28 cellular contexts compared by ENCODE assay signal in genomic region chr1:234018816-234019215, GRCh38.
"Had no signal": no experiment of that assay in that cellular context is flagged by ENCODE, and none has a peak within 500 bp of the region (broad histone marks: within the 10 kb centered on the region; RNA-seq: fewer than 3 reads in every experiment).

No MANE protein-coding gene starts in this region.

- DNase-seq: hypothalamus; immature natural killer cell; left ventricle myocardium inferior; midbrain; mucosa of descending colon; naive thymus-derived CD4-positive, alpha-beta T cell; ovary; posterior cingulate gyrus; retina; right cardiac atrium; stimulated activated CD4-positive, alpha-beta T cell treated with anti-CD3 and anti-CD28 coated beads, Interleukin-12 subunit alpha, Interleukin-12 subunit beta, amount 100 ng/mL, for 4 hours; stimulated activated CD4-positive, alpha-beta T cell treated with anti-CD3 and anti-CD28 coated beads, Interleukin-15, amount 100 ng/mL, for 24 hours; stimulated activated CD4-positive, alpha-beta T cell treated with anti-CD3 and anti-CD28 coated beads, Interleukin-2, amount 100 ng/mL, for 24 hours; stimulated activated CD4-positive, alpha-beta T cell treated with anti-CD3 and anti-CD28 coated beads, Interleukin-4, amount 100 ng/mL, for 1 hour; stimulated activated naive B cell treated with anti-CD40 and anti-IgM and Interleukin-4, amounts not matched to agents 10 μg/mL and 1 μg/mL and 100 μg/mL, for 72 hours; stimulated activated naive CD8-positive, alpha-beta T cell treated with anti-CD3 and anti-CD28 coated beads, Interleukin-15, Interleukin-2, amounts not matched to agents 100 U/mL and 50 U/mL, for 24 hours; stomach; testis; thyroid gland; transverse colon; upper lobe of left lung had no signal

- FAIRE-seq: islet of Langerhans had no signal

- H3K36me3 ChIP-seq: left ventricle myocardium inferior, ovary, prostate gland, stomach, thyroid gland, transverse colon, upper lobe of left lung, vagina had no signal

- H3K9me3 ChIP-seq: left ventricle myocardium inferior, mucosa of descending colon, ovary, prostate gland, stomach, testis, thyroid gland, transverse colon, vagina had no signal

- H3K27me3 ChIP-seq: ovary, stomach, testis, thyroid gland, transverse colon, upper lobe of left lung, vagina had no signal

- ATAC-seq: mucosa of descending colon; naive thymus-derived CD4-positive, alpha-beta T cell; natural killer cell treated with Interleukin-12 subunit alpha and Interleukin-12 subunit beta and Interleukin-15 and Interleukin-18, amount 100 ng/mL, for 72 hours; right cardiac atrium; sciatic nerve; stimulated activated naive B cell treated with anti-CD40 and anti-IgM and Interleukin-4, amounts not matched to agents 10 μg/mL and 1 μg/mL and 100 μg/mL, for 72 hours; stimulated activated naive CD8-positive, alpha-beta T cell treated with anti-CD3 and anti-CD28 coated beads, Interleukin-15, Interleukin-2, amounts not matched to agents 100 U/mL and 50 U/mL, for 24 hours had no signal

- H3K27ac ChIP-seq: left ventricle myocardium inferior, ovary, prostate gland, skin epidermis, stomach, testis, thyroid gland, transverse colon, upper lobe of left lung, vagina had no signal

- H3K4me1 ChIP-seq: left ventricle myocardium inferior, prostate gland, stomach, testis, thyroid gland, transverse colon, upper lobe of left lung, vagina had no signal

- H3K4me3 ChIP-seq: left ventricle myocardium inferior, lung, mucosa of descending colon, ovary, prostate gland, skin epidermis, stomach, testis, thyroid gland, transverse colon, upper lobe of left lung, vagina had no signal
